Comparison of ENCODE assay signal across 22 cellular contexts in genomic region chr17:18997650-18998196, GRCh38. TPM values are rescaled to one million over a fixed set of nuclear protein-coding genes. Genes with fewer than 3 reads are reported as not detected.
"Had no signal": no experiment of that assay in that cellular context is flagged by ENCODE, and none has a peak within 500 bp of the region (broad histone marks: within the 10 kb centered on the region; RNA-seq: fewer than 3 reads in every experiment).

No MANE protein-coding gene starts in this region.

- FAIRE-seq: pancreas had no signal

- H3K4me1 ChIP-seq: breast epithelium, sigmoid colon had no signal

- H3K4me3 ChIP-seq: ascending aorta, breast epithelium, pancreas, sigmoid colon, spleen, thyroid gland had no signal

- H3K36me3 ChIP-seq: ascending aorta, breast epithelium, pancreas, sigmoid colon, thyroid gland had no signal

- H3K27ac ChIP-seq: ascending aorta, breast epithelium, pancreas, sigmoid colon, spleen, thyroid gland had no signal

- ATAC-seq: activated CD8-positive, alpha-beta T cell treated with anti-CD3 and anti-CD28 coated beads for 36 hours; activated T-cell treated with anti-CD3 and anti-CD28 coated beads, Interleukin-2, amount 50 U/mL, for 4 hours; foreskin keratinocyte; naive thymus-derived CD4-positive, alpha-beta T cell; pancreas had no signal

- H3K27me3 ChIP-seq: ascending aorta, breast epithelium, foreskin keratinocyte, pancreas, sigmoid colon, spleen, thyroid gland had no signal

- H3K9me3 ChIP-seq: breast epithelium, pancreas, thyroid gland had no signal

- DNase-seq: activated B cell treated with CpG ODN at 0.5 μM for 24 hours; activated CD4-positive, alpha-beta T cell treated with anti-CD3 and anti-CD28 coated beads for 4 hours; activated CD8-positive, alpha-beta T cell treated with anti-CD3 and anti-CD28 coated beads for 36 hours; activated effector memory CD4-positive, alpha-beta T cell treated with Interleukin-2 at 50 U/mL for 16 hours; activated T-cell treated with anti-CD3 and anti-CD28 coated beads, Interleukin-2, amount 50 U/mL, for 4 hours; dermis blood vessel endothelial cell; effector memory CD4-positive, alpha-beta T cell; foreskin keratinocyte; mesenchymal stem cell; naive thymus-derived CD4-positive, alpha-beta T cell; sigmoid colon; spleen; stimulated activated naive CD4-positive, alpha-beta T cell; T1000; thyroid gland had no signal

RNA-seq across cellular contexts. Expression of gene SLC5A10, which starts 45.8 kb away (rescaled TPM):
- total RNA-seq: activated B cell treated with CpG ODN at 0.5 μM for 24 hours; activated CD8-positive, alpha-beta T cell treated with anti-CD3 and anti-CD28 coated beads for 36 hours; activated T-cell treated with anti-CD3 and anti-CD28 coated beads, Interleukin-2, amount 50 U/mL, for 4 hours; ascending aorta; dermis blood vessel endothelial cell; foreskin keratinocyte; kidney epithelial cell; mucosa of gallbladder; pancreas; sigmoid colon; T-helper 1 cell treated with Interleukin-12 subunit alpha and Interleukin-12 subunit beta and Interleukin-4 antibody, amounts not matched to agents 30 ng/mL and 1 ng/mL, for 36 hours; thyroid gland; ureter had no signal
